Comparison of ENCODE assay signal across 22 cellular contexts in the genomic region with DNA sequence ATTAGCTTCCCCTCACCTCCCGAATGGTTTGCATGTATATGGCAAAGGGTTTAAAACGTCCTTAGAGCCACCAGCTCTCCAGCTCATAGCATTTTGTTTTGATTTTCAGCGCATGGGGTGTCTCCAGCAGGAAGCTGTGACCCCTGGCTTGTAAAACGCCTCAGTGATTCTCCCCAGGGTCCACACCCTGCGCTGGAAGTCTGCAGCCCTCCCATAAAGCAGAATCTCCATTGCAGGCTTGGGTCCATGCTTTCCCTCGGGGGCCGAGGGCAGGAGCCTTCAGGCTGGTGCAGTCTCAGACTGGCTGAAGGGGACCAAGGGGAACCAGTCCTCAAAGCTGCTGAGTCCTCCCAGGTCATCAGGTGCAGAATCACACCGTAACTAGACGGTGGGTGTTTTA.
"Had no signal": no experiment of that assay in that cellular context is flagged by ENCODE, and none has a peak within 500 bp of the region (broad histone marks: within the 10 kb centered on the region; RNA-seq: fewer than 3 reads in every experiment).

No MANE protein-coding gene starts in this region.

- H3K27ac Mint-ChIP-seq: activated CD4-positive, alpha-beta T cell treated with anti-CD3 and anti-CD28 coated beads, Interleukin-2, amount 10 ng/mL, durations not matched to agents 24 days and 14 days; activated CD8-positive, alpha-beta T cell treated with anti-CD3 and anti-CD28 coated beads, Interleukin-2, amount 10 ng/mL, durations not matched to agents 7 days and 5 days; activated naive CD4-positive, alpha-beta T cell treated with anti-CD3 and anti-CD28 coated beads for 36 hours; activated naive CD8-positive, alpha-beta T cell treated with anti-CD3 and anti-CD28 coated beads, Interleukin-2, amount 10 ng/mL, durations not matched to agents 7 days and 5 days; activated T-cell treated with anti-CD3 and anti-CD28 coated beads, Interleukin-2, amount 50 U/mL, for 72 hours; memory B cell; stimulated activated memory B cell treated with anti-CD40 and anti-IgM and Interleukin-4, amounts not matched to agents 10 μg/mL and 1 μg/mL and 100 μg/mL, for 72 hours had no signal

- H3K27me3 ChIP-seq: breast epithelium, suprapubic skin, uterus had no signal

- DNase-seq: activated CD4-positive, alpha-beta T cell treated with anti-CD3 and anti-CD28 coated beads, Interleukin-2, amount 10 ng/mL, durations not matched to agents 24 days and 14 days; activated CD8-positive, alpha-beta T cell treated with anti-CD3 and anti-CD28 coated beads, Interleukin-2, amount 10 ng/mL, durations not matched to agents 7 days and 5 days; activated effector memory CD4-positive, alpha-beta T cell treated with Interleukin-2 at 50 U/mL for 16 hours; activated naive CD4-positive, alpha-beta T cell treated with anti-CD3 and anti-CD28 coated beads for 36 hours; activated naive CD8-positive, alpha-beta T cell treated with anti-CD3 and anti-CD28 coated beads, Interleukin-2, amount 10 ng/mL, durations not matched to agents 7 days and 5 days; activated T-cell treated with anti-CD3 and anti-CD28 coated beads, Interleukin-2, amount 50 U/mL, for 72 hours; amniotic stem cell; hypothalamus; stimulated activated CD4-positive, alpha-beta T cell treated with anti-CD3 and anti-CD28 coated beads, Interleukin-12 subunit alpha, Interleukin-12 subunit beta, amount 100 ng/mL, for 4 hours; uterus had no signal

- H3K27ac ChIP-seq: breast epithelium, coronary artery, gastroesophageal sphincter, prostate gland, stomach, suprapubic skin, tibial nerve, uterus, VCaP had no signal

- H3K9me3 Mint-ChIP-seq: activated CD4-positive, alpha-beta T cell treated with anti-CD3 and anti-CD28 coated beads, Interleukin-2, amount 10 ng/mL, durations not matched to agents 24 days and 14 days; activated naive CD4-positive, alpha-beta T cell treated with anti-CD3 and anti-CD28 coated beads for 36 hours; activated naive CD8-positive, alpha-beta T cell treated with anti-CD3 and anti-CD28 coated beads, Interleukin-2, amount 10 ng/mL, durations not matched to agents 7 days and 5 days; activated T-cell treated with anti-CD3 and anti-CD28 coated beads, Interleukin-2, amount 50 U/mL, for 72 hours; memory B cell; neural crest cell; stimulated activated memory B cell treated with anti-CD40 and anti-IgM and Interleukin-4, amounts not matched to agents 10 μg/mL and 1 μg/mL and 100 μg/mL, for 72 hours had no signal

- H3K36me3 ChIP-seq: breast epithelium, prostate gland, suprapubic skin, tibial nerve, uterus had no signal

- H3K36me3 Mint-ChIP-seq: activated naive CD8-positive, alpha-beta T cell treated with anti-CD3 and anti-CD28 coated beads, Interleukin-2, amount 10 ng/mL, durations not matched to agents 7 days and 5 days; memory B cell; stimulated activated memory B cell treated with anti-CD40 and anti-IgM and Interleukin-4, amounts not matched to agents 10 μg/mL and 1 μg/mL and 100 μg/mL, for 72 hours had no signal

- H3K4me3 ChIP-seq: breast epithelium, coronary artery, gastroesophageal sphincter, prostate gland, stomach, suprapubic skin, tibial nerve, uterus had no signal

- H3K4me3 Mint-ChIP-seq: activated CD4-positive, alpha-beta T cell treated with anti-CD3 and anti-CD28 coated beads, Interleukin-2, amount 10 ng/mL, durations not matched to agents 24 days and 14 days; activated CD8-positive, alpha-beta T cell treated with anti-CD3 and anti-CD28 coated beads, Interleukin-2, amount 10 ng/mL, durations not matched to agents 7 days and 5 days; activated naive CD4-positive, alpha-beta T cell treated with anti-CD3 and anti-CD28 coated beads for 36 hours; activated naive CD8-positive, alpha-beta T cell treated with anti-CD3 and anti-CD28 coated beads, Interleukin-2, amount 10 ng/mL, durations not matched to agents 7 days and 5 days; activated T-cell treated with anti-CD3 and anti-CD28 coated beads, Interleukin-2, amount 50 U/mL, for 72 hours; memory B cell; neural crest cell; stimulated activated memory B cell treated with anti-CD40 and anti-IgM and Interleukin-4, amounts not matched to agents 10 μg/mL and 1 μg/mL and 100 μg/mL, for 72 hours had no signal

- H3K9me3 ChIP-seq: breast epithelium, gastroesophageal sphincter, prostate gland, stomach, suprapubic skin, tibial nerve, uterus had no signal

- ATAC-seq: activated CD4-positive, CD25-positive, alpha-beta regulatory T cell treated with anti-CD3 and anti-CD28 coated beads, Interleukin-2, amount 50 U/mL, for 24 hours; activated CD8-positive, alpha-beta T cell treated with anti-CD3 and anti-CD28 coated beads, Interleukin-2, amount 10 ng/mL, durations not matched to agents 7 days and 5 days; activated T-cell treated with anti-CD3 and anti-CD28 coated beads, Interleukin-2, amount 50 U/mL, for 72 hours; gastroesophageal sphincter; stimulated activated memory B cell treated with anti-CD40 and anti-IgM and Interleukin-4, amounts not matched to agents 10 μg/mL and 1 μg/mL and 100 μg/mL, for 72 hours had no signal

- H3K4me1 ChIP-seq: breast epithelium, prostate gland, uterus had no signal

- H3K4me1 Mint-ChIP-seq: activated naive CD8-positive, alpha-beta T cell treated with anti-CD3 and anti-CD28 coated beads, Interleukin-2, amount 10 ng/mL, durations not matched to agents 7 days and 5 days; memory B cell had no signal
